In the genomic region with DNA sequence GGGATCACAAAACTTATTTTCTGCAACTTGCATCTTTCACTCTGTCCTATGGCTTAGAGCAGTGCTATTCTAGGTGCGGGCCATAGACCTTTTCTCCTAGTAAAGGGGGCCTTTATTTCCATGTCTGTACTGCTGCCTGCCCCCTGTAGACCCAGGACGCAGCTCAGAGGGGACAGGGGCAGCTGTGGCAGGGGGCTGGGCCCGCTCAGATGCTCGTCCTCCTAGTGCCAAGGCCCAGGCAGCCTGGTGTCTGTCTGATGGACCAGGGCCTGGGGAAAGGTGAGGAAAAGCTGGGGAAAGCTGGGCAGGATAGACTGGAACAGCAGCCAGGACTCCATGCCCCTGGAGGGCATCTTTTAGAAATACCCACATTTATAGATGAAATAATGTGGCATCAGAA, we compare ENCODE assay signal across 19 cellular contexts. TPM values are rescaled to one million over a fixed set of nuclear protein-coding genes. Genes with fewer than 3 reads are reported as not detected.
DNase-seq lines count a peak whose midpoint lies in the region; ATAC-seq and TF ChIP-seq lines count a peak whose summit lies in the region.
"Had no signal": no experiment of that assay in that cellular context is flagged by ENCODE, and none has a peak within 500 bp of the region (broad histone marks: within the 10 kb centered on the region; RNA-seq: fewer than 3 reads in every experiment).

No MANE protein-coding gene starts in this region.

- no peak overlapping the region for H3K27ac ChIP-seq in right atrium auricular region
- no peak overlapping the region for H3K27ac ChIP-seq in lower lobe of right lung
- H3K27ac ChIP-seq in spleen = no peak overlapping the region
- H3K27ac ChIP-seq in osteoblast (ENCODE audit: low read depth, low read length) = no peak overlapping the region
- no peak overlapping the region for H3K27ac ChIP-seq in suprapubic skin

- H3K36me3 ChIP-seq in right atrium auricular region (peaks cover 27% of the 10 kb centered on the region), lower lobe of right lung (peaks cover 88% of the 10 kb centered on the region), spleen (peaks cover 0 to 100% (median 60%) of the 10 kb centered on the region in 6 donors), osteoblast (ENCODE audit: insufficient read depth, low read length) (peaks cover 19% of the 10 kb centered on the region), suprapubic skin (peaks cover 51% of the 10 kb centered on the region)

- TF ChIP-seq EP300 in suprapubic skin (IDR thresholded peaks at IDR 0.05) = no peak

- DNase-seq in left ventricle myocardium superior (peak; percentile 4), right atrium auricular region (ENCODE audit: low spot score) (no peak), chondrocyte (ENCODE audit: low spot score) (peak; percentile 62), lower lobe of right lung (peak; percentile 19), spleen (peak; percentile 47), osteoblast (ENCODE audit: insufficient read length, low spot score, missing footprints) (no peak), suprapubic skin (ENCODE audit: low spot score in 2 of 2) (no peak)
- no peak for DNase-seq in activated CD4-positive, alpha-beta T cell treated with anti-CD3 and anti-CD28 coated beads for 1 hour
- DNase-seq: 8988T; C1 segment of cervical spinal cord; Calu3; CD4-positive, alpha-beta memory T cell; COR-L47; DMS53; DMS79 treated with DMSO at 0.1 percent for 48 hours; GF-D8; GOT3; HFFc6 had no signal

- no peaks in the 10 kb centered on the region for H3K27me3 ChIP-seq in right atrium auricular region
- H3K27me3 ChIP-seq in lower lobe of right lung (ENCODE audit: low read depth) = no peaks in the 10 kb centered on the region
- no peaks in the 10 kb centered on the region for H3K27me3 ChIP-seq in spleen (replicated peaks in 1 of 7)
- H3K27me3 ChIP-seq in osteoblast (ENCODE audit: insufficient read depth, low read length) = no peaks in the 10 kb centered on the region
- H3K27me3 ChIP-seq in suprapubic skin = no peaks in the 10 kb centered on the region

- H3K27ac Mint-ChIP-seq in chondrocyte (ENCODE audit: unreplicated experiment) = no peak overlapping the region
- H3K27ac Mint-ChIP-seq: CD4-positive, alpha-beta memory T cell; HFFc6 had no signal

- H3K9me3 Mint-ChIP-seq in chondrocyte (ENCODE audit: low read depth) = no peaks in the 10 kb centered on the region
- H3K9me3 Mint-ChIP-seq: CD4-positive, alpha-beta memory T cell; HFFc6 had no signal

- H3K79me2 ChIP-seq in osteoblast (ENCODE audit: insufficient read depth, low read length) = no peaks in the 10 kb centered on the region

- intact Hi-C loops in left ventricle myocardium superior (cut with micrococcal nuclease) = loop anchor here (10.0 kb wide), 1 partner anchor 91 kb away; the partner anchor contains the start of gene MTSS2
- intact Hi-C loops in lower lobe of right lung (cut with DNase I) = no loop called here
- intact Hi-C loops in spleen (cut with DNase I; ENCODE audit: low total_unique reads) = no loop called here

- H3K9me3 ChIP-seq in right atrium auricular region (no peaks in the 10 kb centered on the region), lower lobe of right lung (no peaks in the 10 kb centered on the region), spleen (no peaks in the 10 kb centered on the region), osteoblast (ENCODE audit: low read depth, low read length) (no peaks in the 10 kb centered on the region), suprapubic skin (no peaks in the 10 kb centered on the region)
- H3K9me3 ChIP-seq: HAP-1 had no signal

- H3K4me3 Mint-ChIP-seq in chondrocyte (ENCODE audit: unreplicated experiment) = no peak overlapping the region
- H3K4me3 Mint-ChIP-seq: CD4-positive, alpha-beta memory T cell; HFFc6 had no signal

- no peak overlapping the region for H3K4me2 ChIP-seq in osteoblast (ENCODE audit: insufficient read depth, low read length)

- TF ChIP-seq POLR2A in spleen (IDR thresholded peaks at IDR 0.05) = no peak
- no peak for TF ChIP-seq POLR2A in suprapubic skin (IDR thresholded peaks at IDR 0.05)

- no peak overlapping the region for H2AFZ ChIP-seq in osteoblast (ENCODE audit: low read length)

- no peaks in the 10 kb centered on the region for H3K27me3 Mint-ChIP-seq in chondrocyte (ENCODE audit: low read depth)
- H3K27me3 Mint-ChIP-seq: CD4-positive, alpha-beta memory T cell had no signal

- 92 to 99% (median 95%) methylated on average over 4 of the region's 4 CpGs for WGBS in spleen, 5 donors
- WGBS in suprapubic skin = 93% methylated on average over 4 of the region's 4 CpGs

- peaks cover 12% of the 10 kb centered on the region for H3K36me3 Mint-ChIP-seq in chondrocyte (ENCODE audit: low read depth)

- no peaks in the 10 kb centered on the region for H4K20me1 ChIP-seq in osteoblast (ENCODE audit: insufficient read depth, low read length)

- TF ChIP-seq CTCF in right atrium auricular region (IDR thresholded peaks at IDR 0.05) (no peak), chondrocyte (IDR thresholded peaks at IDR 0.05) (no peak), lower lobe of right lung (IDR thresholded peaks at IDR 0.05) (no peak), spleen (IDR thresholded peaks at IDR 0.05 in 8 of 11, conservative IDR thresholded peaks at IDR 0.05 in 3 of 11) (no peak), osteoblast (IDR thresholded peaks at IDR 0.05; ENCODE audit: extremely low read depth, low read depth, low read length) (no peak), suprapubic skin (IDR thresholded peaks at IDR 0.05) (no peak)

- ATAC-seq in left ventricle myocardium superior = no peak
- no peak for ATAC-seq in lower lobe of right lung

- no peak overlapping the region for H3K4me3 ChIP-seq in right atrium auricular region
- no peak overlapping the region for H3K4me3 ChIP-seq in lower lobe of right lung
- H3K4me3 ChIP-seq in spleen = no peak overlapping the region
- no peak overlapping the region for H3K4me3 ChIP-seq in osteoblast (ENCODE audit: insufficient read depth, low read length)
- H3K4me3 ChIP-seq in suprapubic skin = no peak overlapping the region
- H3K4me3 ChIP-seq: HAP-1 had no signal

- no peaks in the 10 kb centered on the region for H3K4me1 ChIP-seq in right atrium auricular region
- peaks cover 7% of the 10 kb centered on the region for H3K4me1 ChIP-seq in lower lobe of right lung
- peaks cover 0 to 10% (median 8%) of the 10 kb centered on the region in 6 donors for H3K4me1 ChIP-seq in spleen
- peaks cover 28% of the 10 kb centered on the region for H3K4me1 ChIP-seq in osteoblast (ENCODE audit: insufficient read depth, low read length)
- H3K4me1 ChIP-seq in suprapubic skin = peaks cover 6% of the 10 kb centered on the region
- H3K4me1 ChIP-seq: HAP-1 had no signal

- H3K4me1 Mint-ChIP-seq in chondrocyte (ENCODE audit: low read depth) = peaks cover 36% of the 10 kb centered on the region
- H3K4me1 Mint-ChIP-seq: CD4-positive, alpha-beta memory T cell had no signal

RNA-seq across cellular contexts. Expression of gene VAC14, which starts 25.6 kb away (rescaled TPM):
- total RNA-seq in left ventricle myocardium superior = 20.4 TPM
- 10 to 100 TPM; 22.1 to 26.5 TPM for total RNA-seq in right atrium auricular region
- total RNA-seq in chondrocyte = 35.6 to 40.3 TPM (median 37.9 TPM) in 3 replicates
- total RNA-seq in lower lobe of right lung = 49.1 TPM
- 10 to 100 TPM; 43.4 to 70.0 (median 55.5) TPM for total RNA-seq in spleen
- 10 to 100 TPM; 29.1 to 35.6 (median 32.9) TPM for polyA plus RNA-seq in spleen
- total RNA-seq in osteoblast = 72.7 and 83.7 TPM in 2 replicates
- 10 to 100 TPM; 39.5 to 65.5 (median 45.4) TPM for total RNA-seq in suprapubic skin

Comparison
In these comparisons a context has a peak if more than half of its experiments do, and no peak if none do; other contexts are left out.
1. DNase-seq: peak in left ventricle myocardium superior (single experiment), chondrocyte (single experiment), lower lobe of right lung (single experiment) and spleen (single experiment); none in right atrium auricular region (single experiment), activated CD4-positive, alpha-beta T cell treated with anti-CD3 and anti-CD28 coated beads for 1 hour (single experiment), osteoblast (single experiment) and suprapubic skin (0 of 2).